Comparison of ENCODE assay signal across 8 cellular contexts in genomic region chr3:187738089-187738399, GRCh38. TPM values are rescaled to one million over a fixed set of nuclear protein-coding genes. Genes with fewer than 3 reads are reported as not detected.
DNase-seq lines count a peak whose midpoint lies in the region; ATAC-seq and TF ChIP-seq lines count a peak whose summit lies in the region.

No MANE protein-coding gene starts in this region.

- H3K9me2 ChIP-seq in SU-DHL-6 (replicated peaks; ENCODE audit: insufficient read depth, low read length) = no peaks in the 10 kb centered on the region

- no peaks in the 10 kb centered on the region for H3K9me3 ChIP-seq in SU-DHL-6 (ENCODE audit: insufficient read depth, low read length)
- H3K9me3 ChIP-seq in psoas muscle = no peaks in the 10 kb centered on the region

- no peaks in the 10 kb centered on the region for H3K27me3 ChIP-seq in SU-DHL-6 (ENCODE audit: low read length)
- H3K27me3 ChIP-seq in psoas muscle (ENCODE audit: insufficient read depth in 3 of 3, low read length in 2 of 3) = no peaks in the 10 kb centered on the region

- H3K36me3 ChIP-seq in SU-DHL-6 (ENCODE audit: low read length) (peaks cover 37% of the 10 kb centered on the region), psoas muscle (ENCODE audit: insufficient read depth in 1 of 2, low read depth in 1 of 2) (peaks cover 0 to 24% of the 10 kb centered on the region in 2 donors)

- peaks cover 99% of the 10 kb centered on the region for H3K79me2 ChIP-seq in SU-DHL-6 (ENCODE audit: insufficient read depth, low read length)

- H3K4me2 ChIP-seq in SU-DHL-6 (ENCODE audit: low read depth, low read length, poor library complexity, severe bottlenecking) = peak overlapping the region; percentile 97

- 0 to 1% (median 0%) methylated on average over 10 of the region's 10 CpGs for WGBS in psoas muscle, 3 donors

- DNase-seq in fibroblast of pulmonary artery (ENCODE audit: low read depth) (no peak), psoas muscle (no peak), NK-92 (lab: John Stamatoyannopoulos, UW; ENCODE audit: unreplicated experiment) (no peak), GM13977 (ENCODE audit: low spot score) (no peak), SK-N-DZ (ENCODE audit: low spot score) (no peak)

- TF ChIP-seq CTCF in SU-DHL-6 (IDR thresholded peaks at IDR 0.05; ENCODE audit: insufficient read depth, low read length, poor library complexity, severe bottlenecking) (no peak), fibroblast of pulmonary artery (IDR thresholded peaks at IDR 0.05; ENCODE audit: low read length, missing control alignments) (no peak), psoas muscle (IDR thresholded peaks at IDR 0.05) (no peak), GM13977 (IDR thresholded peaks at IDR 0.05; ENCODE audit: extremely low read depth, insufficient read depth, missing control alignments) (no peak)

- H3K27ac ChIP-seq in SU-DHL-6 (ENCODE audit: low read depth, low read length) (peak overlapping the region; percentile 92), psoas muscle (peak overlapping the region; percentile 100)

- intact Hi-C loops in psoas muscle (cut with DNase I) = loop anchor here (2.0 to 10.0 kb wide), 3 partner anchors 527 to 1407 kb away; no protein-coding TSS in a partner anchor

- peaks cover 93% of the 10 kb centered on the region for H3F3A ChIP-seq in SU-DHL-6 (ENCODE audit: insufficient read depth)

- in situ Hi-C loops in GM13977 (cut with MboI; ENCODE audit: low pct_unique_long_range_greater_than_20kb, low sequenced_read_pairs, unreplicated experiment) = loop anchor here (25.0 kb wide), 2 partner anchors 999 to 1399 kb away; no protein-coding TSS in a partner anchor

- peak overlapping the region; percentile 50; the same call in 1 of the 2 replicates for H3K4me3 ChIP-seq in GM08714 (ENCODE audit: low read length)
- H3K4me3 ChIP-seq in SU-DHL-6 (ENCODE audit: insufficient read depth, low read length, poor library complexity, severe bottlenecking) = peak overlapping the region; percentile 99
- H3K4me3 ChIP-seq in fibroblast of pulmonary artery (replicated peaks; ENCODE audit: low read depth, low read length) = peak overlapping the region; percentile 94
- H3K4me3 ChIP-seq in psoas muscle = peak overlapping the region; percentile 93

- no peak overlapping the region for H2AFZ ChIP-seq in SU-DHL-6 (ENCODE audit: low read depth, low read length, severe bottlenecking)

- H3K4me1 ChIP-seq in psoas muscle = peaks cover 33% of the 10 kb centered on the region

- peaks cover 20% of the 10 kb centered on the region for H4K20me1 ChIP-seq in SU-DHL-6 (ENCODE audit: low read depth, low read length)

- ATAC-seq in psoas muscle (no peak), GM21447 (IDR thresholded peaks at IDR 0.05; ENCODE audit: unreplicated experiment) (no peak)

- peak overlapping the region; percentile 99 for H3K9ac ChIP-seq in SU-DHL-6 (ENCODE audit: low read length)

RNA-seq across cellular contexts. Expression of gene BCL6, which starts 7.2 kb away (rescaled TPM):
- total RNA-seq in psoas muscle = 100 to 1,000 TPM; 235 to 524 (median 312) TPM
- polyA plus RNA-seq in psoas muscle = 100 to 1,000 TPM in 2 of 3 donors, 10 to 100 TPM in 1; 43.2 to 276 (median 172) TPM
- 2.7 and 5.0 TPM in 2 replicates for polyA plus RNA-seq in SK-N-DZ (2014; cell fraction: cytosol; rRNA removed)
- 11.5 and 25.7 TPM in 2 replicates for polyA plus RNA-seq in SK-N-DZ (2014; cell fraction: nucleus; rRNA removed)

RNA-seq across cellular contexts. Expression of gene RTP2, which starts 35.7 kb away (rescaled TPM):
- total RNA-seq in psoas muscle = 1 to 10 TPM in 1 of 4 donors, under 1 TPM in 2, not detected in 1; 0.21 to 4.0 (median 0.32) TPM
- under 1 TPM in 2 of 3 donors, not detected in 1; 0.08 to 0.66 TPM for polyA plus RNA-seq in psoas muscle
- not detected in 2 replicates for polyA plus RNA-seq in SK-N-DZ (2014; cell fraction: cytosol; rRNA removed)
- polyA plus RNA-seq in SK-N-DZ (2014; cell fraction: nucleus; rRNA removed) = not detected in 2 replicates
